Comparison of ENCODE assay signal across 30 cellular contexts in the genomic region with DNA sequence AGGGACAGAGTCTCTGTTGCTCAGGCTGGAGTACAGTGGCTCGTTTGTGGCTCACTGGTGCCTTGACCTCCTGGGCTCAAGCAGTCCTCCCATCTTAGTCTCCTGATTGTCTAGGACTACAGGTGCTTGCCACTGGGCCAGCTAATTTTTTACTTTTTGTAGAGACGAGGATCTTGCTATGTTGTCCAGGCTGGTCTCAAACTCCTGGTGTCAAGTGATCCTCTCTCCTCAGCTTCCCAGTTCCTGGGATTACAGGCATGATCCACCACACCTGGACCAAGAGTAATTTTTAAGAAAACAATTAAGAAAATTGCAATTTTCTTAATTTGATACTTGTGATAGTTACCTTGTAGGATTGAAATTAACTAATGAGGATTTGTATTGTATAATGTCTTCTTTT.
"Had no signal": no experiment of that assay in that cellular context is flagged by ENCODE, and none has a peak within 500 bp of the region (broad histone marks: within the 10 kb centered on the region; RNA-seq: fewer than 3 reads in every experiment).

No MANE protein-coding gene starts in this region.

- H3K27me3 Mint-ChIP-seq: activated CD4-positive, alpha-beta T cell treated with anti-CD3 and anti-CD28 coated beads, Interleukin-2, amount 10 ng/mL, durations not matched to agents 24 days and 14 days; activated T-helper 17 cell treated with anti-CD3 and anti-CD28 coated beads, Interleukin-2, amount 50 U/mL, for 72 hours; central memory CD8-positive, alpha-beta T cell had no signal

- H3K9me3 Mint-ChIP-seq: activated CD4-positive, alpha-beta T cell treated with anti-CD3 and anti-CD28 coated beads, Interleukin-2, amount 10 ng/mL, durations not matched to agents 24 days and 14 days; activated naive CD4-positive, alpha-beta T cell treated with anti-CD3 and anti-CD28 coated beads for 36 hours; activated T-helper 17 cell treated with anti-CD3 and anti-CD28 coated beads, Interleukin-2, amount 50 U/mL, for 72 hours; central memory CD8-positive, alpha-beta T cell had no signal

- ATAC-seq: activated T-helper 17 cell treated with anti-CD3 and anti-CD28 coated beads, Interleukin-2, amount 50 U/mL, for 72 hours; body of pancreas; Panc1; SK-N-SH treated with all-trans-retinoic acid at 6 μM for 48 hours; WTC11 had no signal

- H3K27ac Mint-ChIP-seq: activated CD4-positive, alpha-beta T cell treated with anti-CD3 and anti-CD28 coated beads, Interleukin-2, amount 10 ng/mL, durations not matched to agents 24 days and 14 days; activated naive CD4-positive, alpha-beta T cell treated with anti-CD3 and anti-CD28 coated beads for 36 hours; activated T-helper 17 cell treated with anti-CD3 and anti-CD28 coated beads, Interleukin-2, amount 50 U/mL, for 72 hours; WTC11 had no signal

- H3K4me3 Mint-ChIP-seq: activated CD4-positive, alpha-beta T cell treated with anti-CD3 and anti-CD28 coated beads, Interleukin-2, amount 10 ng/mL, durations not matched to agents 24 days and 14 days; activated naive CD4-positive, alpha-beta T cell treated with anti-CD3 and anti-CD28 coated beads for 36 hours; activated T-helper 17 cell treated with anti-CD3 and anti-CD28 coated beads, Interleukin-2, amount 50 U/mL, for 72 hours; central memory CD8-positive, alpha-beta T cell; WTC11 had no signal

- DNase-seq: activated CD4-positive, alpha-beta T cell treated with anti-CD3 and anti-CD28 coated beads, Interleukin-2, amount 10 ng/mL, durations not matched to agents 24 days and 14 days; activated CD4-positive, alpha-beta T cell treated with anti-CD3 and anti-CD28 coated beads, Interleukin-2, amount 50 U/mL, for 48 hours; activated CD4-positive, CD25-positive, alpha-beta regulatory T cell treated with anti-CD3 and anti-CD28 coated beads, Interleukin-2, amount 50 U/mL, for 72 hours; activated gamma-delta T cell; activated naive CD4-positive, alpha-beta T cell treated with anti-CD3 and anti-CD28 coated beads for 36 hours; activated T-cell treated with anti-CD3 and anti-CD28 coated beads for 4 hours; activated T-cell treated with anti-CD3 and anti-CD28 coated beads, Interleukin-2, amount 50 U/mL, for 48 hours; amniotic stem cell; body of pancreas; Karpas-422; MM.1S; NCI-H1105; NCI-H1436; NCI-H1694 treated with DMSO at 0.1 percent for 48 hours; NCI-H2029 treated with DMSO at 0.1 percent for 48 hours; NCI-H345; NCI-H510A; NCI-H526 treated with DMSO at 0.1 percent for 48 hours; NCI-H82; NK-92 treated with Interleukin-12 subunit alpha and Interleukin-12 subunit beta, amount 100 ng/mL, for 24 hours; OCI-M1; RPMI8226; SHP77; SW 1271; T-helper 9 cell had no signal
